Comparison of ENCODE assay signal across 8 cellular contexts in genomic region chr16:68844211-68844564, GRCh38. TPM values are rescaled to one million over a fixed set of nuclear protein-coding genes. Genes with fewer than 3 reads are reported as not detected.
A peak's percentile ranks its signal among the peaks of the same experiment; 100 is the strongest.
DNase-seq lines count a peak whose midpoint lies in the region; ATAC-seq and TF ChIP-seq lines count a peak whose summit lies in the region.

No MANE protein-coding gene starts in this region.

- in situ Hi-C loops in GM13977 (cut with MboI; ENCODE audit: low pct_unique_long_range_greater_than_20kb, low sequenced_read_pairs, unreplicated experiment) = no loop called here

- H3K27ac ChIP-seq in SU-DHL-6 (ENCODE audit: low read depth, low read length) = peak overlapping the region; percentile 63

- H3K27me3 ChIP-seq in SU-DHL-6 (ENCODE audit: low read length) (no peaks in the 10 kb centered on the region), skeletal muscle satellite cell (ENCODE audit: control insufficient read depth, insufficient read depth, low read length) (no peaks in the 10 kb centered on the region)

- peak overlapping the region; percentile 83 for H3K4me2 ChIP-seq in SU-DHL-6 (ENCODE audit: low read depth, low read length, poor library complexity, severe bottlenecking)
- H3K4me2 ChIP-seq in skeletal muscle satellite cell (ENCODE audit: low read length) = peak overlapping the region; percentile 90

- DNase-seq in foreskin fibroblast = no peak
- no peak for DNase-seq in DMS114 treated with DMSO at 0.1 percent for 48 hours (lab: John Stamatoyannopoulos, UW; ENCODE audit: unreplicated experiment)
- DNase-seq in HK-2 (ENCODE audit: unreplicated experiment) = no peak
- DNase-seq in GM13977 (ENCODE audit: low spot score) = no peak

- H3F3A ChIP-seq in SU-DHL-6 (ENCODE audit: insufficient read depth) = no peaks in the 10 kb centered on the region; the same call in 1 of the 2 replicates

- H3K9ac ChIP-seq in SU-DHL-6 (ENCODE audit: low read length) (peak overlapping the region; percentile 78), skeletal muscle satellite cell (ENCODE audit: low read depth, low read length) (peak overlapping the region; percentile 90)

- H3K79me2 ChIP-seq in SU-DHL-6 (ENCODE audit: insufficient read depth, low read length) = peaks cover 28% of the 10 kb centered on the region

- H2AFZ ChIP-seq in SU-DHL-6 (ENCODE audit: low read depth, low read length, severe bottlenecking) = peak overlapping the region; percentile 87

- H3K36me3 ChIP-seq in SU-DHL-6 (ENCODE audit: low read length) (no peaks in the 10 kb centered on the region), skeletal muscle satellite cell (ENCODE audit: insufficient read depth, low read length) (no peaks in the 10 kb centered on the region)

- TF ChIP-seq CTCF in SU-DHL-6 (IDR thresholded peaks at IDR 0.05; ENCODE audit: insufficient read depth, low read length, poor library complexity, severe bottlenecking) (no peak), foreskin fibroblast (IDR thresholded peaks at IDR 0.05; ENCODE audit: low read depth, low read length) (no peak), GM13977 (IDR thresholded peaks at IDR 0.05; ENCODE audit: extremely low read depth, insufficient read depth, missing control alignments) (no peak)

- no peaks in the 10 kb centered on the region for H4K20me1 ChIP-seq in SU-DHL-6 (ENCODE audit: low read depth, low read length)

- ATAC-seq in GM21576 (IDR thresholded peaks at IDR 0.05; ENCODE audit: unreplicated experiment) = peak; percentile 10
- no peak for ATAC-seq in activated CD4-positive, CD25-positive, alpha-beta regulatory T cell treated with anti-CD3 and anti-CD28 coated beads, Interleukin-2, amount 50 U/mL, for 24 hours

- H3K9me3 ChIP-seq in SU-DHL-6 (ENCODE audit: insufficient read depth, low read length) (no peaks in the 10 kb centered on the region), skeletal muscle satellite cell (replicated peaks; ENCODE audit: low read length) (no peaks in the 10 kb centered on the region)

- peaks cover 4% of the 10 kb centered on the region for H3K4me1 ChIP-seq in skeletal muscle satellite cell (ENCODE audit: control insufficient read depth, insufficient read depth, low read length)

- no peaks in the 10 kb centered on the region for H3K9me2 ChIP-seq in SU-DHL-6 (replicated peaks; ENCODE audit: insufficient read depth, low read length)

- peak overlapping the region; percentile 67 for H3K4me3 ChIP-seq in SU-DHL-6 (ENCODE audit: insufficient read depth, low read length, poor library complexity, severe bottlenecking)
- H3K4me3 ChIP-seq in foreskin fibroblast (ENCODE audit: low read depth in 1 of 2, low read length in 2 of 2) = peak overlapping the region; percentile 84 to 90
- peak overlapping the region; percentile 87 for H3K4me3 ChIP-seq in skeletal muscle satellite cell (ENCODE audit: low read length)

RNA-seq across cellular contexts. Expression of gene TANGO6, which starts 0.9 kb away (rescaled TPM):
- total RNA-seq in skeletal muscle satellite cell (2012; rRNA removed) = 18.3 and 28.6 TPM in 2 replicates
